Comparison of ENCODE assay signal across 1 cellular context in the genomic region with DNA sequence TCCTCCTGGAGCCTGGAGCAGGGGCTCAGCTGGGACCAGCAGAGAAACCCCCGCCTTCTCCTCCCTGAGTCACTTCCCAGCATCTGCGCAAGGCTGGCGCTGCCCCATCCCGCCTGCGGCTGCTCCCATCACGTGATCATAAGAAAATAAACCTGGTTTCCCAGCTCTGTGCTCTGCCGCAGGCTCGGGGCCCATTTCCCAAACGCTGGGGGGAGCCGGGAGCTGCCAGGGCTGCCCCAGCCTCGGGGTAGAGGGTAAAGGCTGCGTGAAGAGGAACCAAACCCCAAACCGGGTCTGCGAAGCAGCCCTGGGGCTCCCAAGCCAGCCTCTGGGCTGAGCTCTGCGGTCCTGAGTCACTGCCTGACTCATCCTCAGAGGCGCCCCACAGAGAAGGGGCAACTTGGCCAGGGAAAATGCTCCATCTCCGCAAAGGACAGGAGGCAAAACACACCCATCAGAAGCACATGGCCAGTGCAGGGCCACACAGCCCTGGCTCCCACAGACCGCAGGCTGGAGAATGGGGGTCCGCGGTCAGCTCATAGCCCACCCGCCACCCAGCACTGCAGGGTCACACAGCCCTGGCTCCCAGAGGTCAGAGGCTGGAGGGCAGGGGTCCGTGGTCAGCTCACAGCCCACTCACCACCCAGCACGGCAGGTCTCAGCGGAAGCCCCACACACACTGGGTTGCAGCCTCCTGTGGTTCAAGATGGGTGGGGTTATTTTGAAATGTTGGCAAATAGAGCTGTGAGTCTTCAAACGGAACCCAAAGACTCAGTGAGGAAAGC.
TF ChIP-seq lines count a peak whose summit lies in the region.

No MANE protein-coding gene starts in this region.

TF ChIP-seq in K562, 482 proteins besides CTCF, POLR2A, EP300 and RAD21 (continued from another document and continues in another):
- TF ChIP-seq ATF3 (IDR thresholded peaks at IDR 0.05) (peak; percentile 95), ATF3 (CRISPR knock-in tag; conservative IDR thresholded peaks at IDR 0.05) (peak; percentile 80), CHCHD3 (CRISPR knock-in tag; IDR thresholded peaks at IDR 0.05) (no peak), HMBOX1 (IDR thresholded peaks at IDR 0.05) (no peak), ZNF146 (CRISPR knock-in tag; IDR thresholded peaks at IDR 0.05; ENCODE audit: unreplicated experiment) (no peak), MTA3 (IDR thresholded peaks at IDR 0.05; ENCODE audit: borderline replicate concordance) (0 out of 2 replicates have a peak, but pooled peaks have one; percentile 46), ZKSCAN8 (CRISPR knock-in tag; IDR thresholded peaks at IDR 0.05) (no peak), NFATC3 (IDR thresholded peaks at IDR 0.05) (no peak), PTTG1 (tag; IDR thresholded peaks at IDR 0.05; ENCODE audit: low read depth) (no peak), E2F3 (CRISPR knock-in tag; IDR thresholded peaks at IDR 0.05) (no peak), ZSCAN32 (CRISPR knock-in tag; IDR thresholded peaks at IDR 0.05) (no peak), ZNF23 (CRISPR knock-in tag; IDR thresholded peaks at IDR 0.05) (no peak), KLF1 (tag; IDR thresholded peaks at IDR 0.05) (no peak), SMARCB1 (IDR thresholded peaks at IDR 0.05; ENCODE audit: insufficient read length, low read depth) (no peak), CBX5 (IDR thresholded peaks at IDR 0.05; ENCODE audit: borderline replicate concordance, low read depth) (no peak), NR3C1 (CRISPR knock-in tag; IDR thresholded peaks at IDR 0.05) (no peak), TAL1 (IDR thresholded peaks at IDR 0.05) (no peak; the same call in 1 of the 2 replicates), SIN3A (IDR thresholded peaks at IDR 0.05; ENCODE audit: borderline replicate concordance in 2 of 2, control insufficient read depth in 1 of 2, low read depth in 2 of 2, low read length in 2 of 2) (no peak), SPI1 (IDR thresholded peaks at IDR 0.05; ENCODE audit: borderline replicate concordance, low read depth, low read length) (no peak), ZNF830 (CRISPR knock-in tag; IDR thresholded peaks at IDR 0.05) (no peak), ZNF408 (CRISPR knock-in tag; IDR thresholded peaks at IDR 0.05; ENCODE audit: low read depth) (no peak), POLR2AphosphoS5 (IDR thresholded peaks at IDR 0.05; ENCODE audit: control insufficient read depth, insufficient read depth, low read depth, low read length) (no peak), ZFPM2 (CRISPR knock-in tag; IDR thresholded peaks at IDR 0.05) (no peak), CBX3 (IDR thresholded peaks at IDR 0.05; ENCODE audit: borderline replicate concordance in 1 of 2, low read length in 2 of 2) (no peak), MCM7 (IDR thresholded peaks at IDR 0.05) (no peak), KLF6 (CRISPR knock-in tag; IDR thresholded peaks at IDR 0.05; ENCODE audit: borderline replicate concordance) (no peak), TEAD4 (IDR thresholded peaks at IDR 0.05; ENCODE audit: low read length) (no peak; the same call in 1 of the 2 replicates), TEAD4 (CRISPR knock-in tag; IDR thresholded peaks at IDR 0.05; ENCODE audit: borderline replicate concordance) (no peak), ZNF212 (CRISPR knock-in tag; IDR thresholded peaks at IDR 0.05) (no peak), BMI1 (IDR thresholded peaks at IDR 0.05; ENCODE audit: low read length) (no peak), CBX1 (IDR thresholded peaks at IDR 0.05; ENCODE audit: low read depth) (no peak), RNF219 (CRISPR knock-in tag; IDR thresholded peaks at IDR 0.05) (no peak), ATF1 (CRISPR knock-in tag; IDR thresholded peaks at IDR 0.05) (no peak), ATF1 (tag; IDR thresholded peaks at IDR 0.05) (0 out of 2 replicates have a peak, but pooled peaks have one; percentile 24)
- TF ChIP-seq, protein P1, sequence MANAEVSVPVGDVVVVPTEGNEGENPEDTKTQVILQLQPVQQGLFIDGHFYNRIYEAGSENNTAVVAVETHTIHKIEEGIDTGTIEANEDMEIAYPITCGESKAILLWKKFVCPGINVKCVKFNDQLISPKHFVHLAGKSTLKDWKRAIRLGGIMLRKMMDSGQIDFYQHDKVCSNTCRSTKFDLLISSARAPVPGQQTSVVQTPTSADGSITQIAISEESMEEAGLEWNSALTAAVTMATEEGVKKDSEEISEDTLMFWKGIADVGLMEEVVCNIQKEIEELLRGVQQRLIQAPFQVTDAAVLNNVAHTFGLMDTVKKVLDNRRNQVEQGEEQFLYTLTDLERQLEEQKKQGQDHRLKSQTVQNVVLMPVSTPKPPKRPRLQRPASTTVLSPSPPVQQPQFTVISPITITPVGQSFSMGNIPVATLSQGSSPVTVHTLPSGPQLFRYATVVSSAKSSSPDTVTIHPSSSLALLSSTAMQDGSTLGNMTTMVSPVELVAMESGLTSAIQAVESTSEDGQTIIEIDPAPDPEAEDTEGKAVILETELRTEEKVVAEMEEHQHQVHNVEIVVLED (CRISPR knock-in tag; IDR thresholded peaks at IDR 0.05): no peak
- TF ChIP-seq, protein P2, sequence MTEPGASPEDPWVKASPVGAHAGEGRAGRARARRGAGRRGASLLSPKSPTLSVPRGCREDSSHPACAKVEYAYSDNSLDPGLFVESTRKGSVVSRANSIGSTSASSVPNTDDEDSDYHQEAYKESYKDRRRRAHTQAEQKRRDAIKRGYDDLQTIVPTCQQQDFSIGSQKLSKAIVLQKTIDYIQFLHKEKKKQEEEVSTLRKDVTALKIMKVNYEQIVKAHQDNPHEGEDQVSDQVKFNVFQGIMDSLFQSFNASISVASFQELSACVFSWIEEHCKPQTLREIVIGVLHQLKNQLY (CRISPR knock-in tag; conservative IDR thresholded peaks at IDR 0.05): no peak
- TF ChIP-seq, protein P3, sequence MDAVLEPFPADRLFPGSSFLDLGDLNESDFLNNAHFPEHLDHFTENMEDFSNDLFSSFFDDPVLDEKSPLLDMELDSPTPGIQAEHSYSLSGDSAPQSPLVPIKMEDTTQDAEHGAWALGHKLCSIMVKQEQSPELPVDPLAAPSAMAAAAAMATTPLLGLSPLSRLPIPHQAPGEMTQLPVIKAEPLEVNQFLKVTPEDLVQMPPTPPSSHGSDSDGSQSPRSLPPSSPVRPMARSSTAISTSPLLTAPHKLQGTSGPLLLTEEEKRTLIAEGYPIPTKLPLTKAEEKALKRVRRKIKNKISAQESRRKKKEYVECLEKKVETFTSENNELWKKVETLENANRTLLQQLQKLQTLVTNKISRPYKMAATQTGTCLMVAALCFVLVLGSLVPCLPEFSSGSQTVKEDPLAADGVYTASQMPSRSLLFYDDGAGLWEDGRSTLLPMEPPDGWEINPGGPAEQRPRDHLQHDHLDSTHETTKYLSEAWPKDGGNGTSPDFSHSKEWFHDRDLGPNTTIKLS (IDR thresholded peaks at IDR 0.05; ENCODE audit: borderline replicate concordance, low read depth): no peak
- TF ChIP-seq, protein P4, sequence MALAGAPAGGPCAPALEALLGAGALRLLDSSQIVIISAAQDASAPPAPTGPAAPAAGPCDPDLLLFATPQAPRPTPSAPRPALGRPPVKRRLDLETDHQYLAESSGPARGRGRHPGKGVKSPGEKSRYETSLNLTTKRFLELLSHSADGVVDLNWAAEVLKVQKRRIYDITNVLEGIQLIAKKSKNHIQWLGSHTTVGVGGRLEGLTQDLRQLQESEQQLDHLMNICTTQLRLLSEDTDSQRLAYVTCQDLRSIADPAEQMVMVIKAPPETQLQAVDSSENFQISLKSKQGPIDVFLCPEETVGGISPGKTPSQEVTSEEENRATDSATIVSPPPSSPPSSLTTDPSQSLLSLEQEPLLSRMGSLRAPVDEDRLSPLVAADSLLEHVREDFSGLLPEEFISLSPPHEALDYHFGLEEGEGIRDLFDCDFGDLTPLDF (CRISPR knock-in tag; IDR thresholded peaks at IDR 0.05): no peak
- TF ChIP-seq, protein P5, sequence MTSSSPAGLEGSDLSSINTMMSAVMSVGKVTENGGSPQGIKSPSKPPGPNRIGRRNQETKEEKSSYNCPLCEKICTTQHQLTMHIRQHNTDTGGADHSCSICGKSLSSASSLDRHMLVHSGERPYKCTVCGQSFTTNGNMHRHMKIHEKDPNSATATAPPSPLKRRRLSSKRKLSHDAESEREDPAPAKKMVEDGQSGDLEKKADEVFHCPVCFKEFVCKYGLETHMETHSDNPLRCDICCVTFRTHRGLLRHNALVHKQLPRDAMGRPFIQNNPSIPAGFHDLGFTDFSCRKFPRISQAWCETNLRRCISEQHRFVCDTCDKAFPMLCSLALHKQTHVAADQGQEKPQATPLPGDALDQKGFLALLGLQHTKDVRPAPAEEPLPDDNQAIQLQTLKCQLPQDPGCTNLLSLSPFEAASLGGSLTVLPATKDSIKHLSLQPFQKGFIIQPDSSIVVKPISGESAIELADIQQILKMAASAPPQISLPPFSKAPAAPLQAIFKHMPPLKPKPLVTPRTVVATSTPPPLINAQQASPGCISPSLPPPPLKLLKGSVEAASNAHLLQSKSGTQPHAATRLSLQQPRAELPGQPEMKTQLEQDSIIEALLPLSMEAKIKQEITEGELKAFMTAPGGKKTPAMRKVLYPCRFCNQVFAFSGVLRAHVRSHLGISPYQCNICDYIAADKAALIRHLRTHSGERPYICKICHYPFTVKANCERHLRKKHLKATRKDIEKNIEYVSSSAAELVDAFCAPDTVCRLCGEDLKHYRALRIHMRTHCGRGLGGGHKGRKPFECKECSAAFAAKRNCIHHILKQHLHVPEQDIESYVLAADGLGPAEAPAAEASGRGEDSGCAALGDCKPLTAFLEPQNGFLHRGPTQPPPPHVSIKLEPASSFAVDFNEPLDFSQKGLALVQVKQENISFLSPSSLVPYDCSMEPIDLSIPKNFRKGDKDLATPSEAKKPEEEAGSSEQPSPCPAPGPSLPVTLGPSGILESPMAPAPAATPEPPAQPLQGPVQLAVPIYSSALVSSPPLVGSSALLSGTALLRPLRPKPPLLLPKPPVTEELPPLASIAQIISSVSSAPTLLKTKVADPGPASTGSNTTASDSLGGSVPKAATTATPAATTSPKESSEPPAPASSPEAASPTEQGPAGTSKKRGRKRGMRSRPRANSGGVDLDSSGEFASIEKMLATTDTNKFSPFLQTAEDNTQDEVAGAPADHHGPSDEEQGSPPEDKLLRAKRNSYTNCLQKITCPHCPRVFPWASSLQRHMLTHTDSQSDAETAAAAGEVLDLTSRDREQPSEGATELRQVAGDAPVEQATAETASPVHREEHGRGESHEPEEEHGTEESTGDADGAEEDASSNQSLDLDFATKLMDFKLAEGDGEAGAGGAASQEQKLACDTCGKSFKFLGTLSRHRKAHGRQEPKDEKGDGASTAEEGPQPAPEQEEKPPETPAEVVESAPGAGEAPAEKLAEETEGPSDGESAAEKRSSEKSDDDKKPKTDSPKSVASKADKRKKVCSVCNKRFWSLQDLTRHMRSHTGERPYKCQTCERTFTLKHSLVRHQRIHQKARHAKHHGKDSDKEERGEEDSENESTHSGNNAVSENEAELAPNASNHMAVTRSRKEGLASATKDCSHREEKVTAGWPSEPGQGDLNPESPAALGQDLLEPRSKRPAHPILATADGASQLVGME (CRISPR knock-in tag; IDR thresholded peaks at IDR 0.05): no peak
- TF ChIP-seq, protein P6, sequence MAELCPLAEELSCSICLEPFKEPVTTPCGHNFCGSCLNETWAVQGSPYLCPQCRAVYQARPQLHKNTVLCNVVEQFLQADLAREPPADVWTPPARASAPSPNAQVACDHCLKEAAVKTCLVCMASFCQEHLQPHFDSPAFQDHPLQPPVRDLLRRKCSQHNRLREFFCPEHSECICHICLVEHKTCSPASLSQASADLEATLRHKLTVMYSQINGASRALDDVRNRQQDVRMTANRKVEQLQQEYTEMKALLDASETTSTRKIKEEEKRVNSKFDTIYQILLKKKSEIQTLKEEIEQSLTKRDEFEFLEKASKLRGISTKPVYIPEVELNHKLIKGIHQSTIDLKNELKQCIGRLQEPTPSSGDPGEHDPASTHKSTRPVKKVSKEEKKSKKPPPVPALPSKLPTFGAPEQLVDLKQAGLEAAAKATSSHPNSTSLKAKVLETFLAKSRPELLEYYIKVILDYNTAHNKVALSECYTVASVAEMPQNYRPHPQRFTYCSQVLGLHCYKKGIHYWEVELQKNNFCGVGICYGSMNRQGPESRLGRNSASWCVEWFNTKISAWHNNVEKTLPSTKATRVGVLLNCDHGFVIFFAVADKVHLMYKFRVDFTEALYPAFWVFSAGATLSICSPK (IDR thresholded peaks at IDR 0.05; ENCODE audit: borderline replicate concordance): no peak
